Comparison of ENCODE assay signal across 1 cellular context in genomic region chr11:65497141-65498041, GRCh38.
A peak's percentile ranks its signal among the peaks of the same experiment; 100 is the strongest.
TF ChIP-seq lines count a peak whose summit lies in the region.

No MANE protein-coding gene starts in this region.

TF ChIP-seq in A549, 52 proteins besides CTCF, POLR2A, EP300 and RAD21 (continued from another document):
- TF ChIP-seq HMGXB4 (CRISPR knock-in tag; IDR thresholded peaks at IDR 0.05; ENCODE audit: borderline replicate concordance) = no peak
- peak; percentile 62; the same call in 2 of the 3 replicates for TF ChIP-seq SMC3 (IDR thresholded peaks at IDR 0.05)
- 0 out of 2 replicates have a peak, but pooled peaks have one; percentile 25 for TF ChIP-seq RARB (CRISPR knock-in tag; IDR thresholded peaks at IDR 0.05)
- peak; percentile 77; the same call in 1 of the 2 replicates for TF ChIP-seq PBX3 (IDR thresholded peaks at IDR 0.05)
- TF ChIP-seq ATOH8 (CRISPR knock-in tag; IDR thresholded peaks at IDR 0.05; ENCODE audit: low read depth) = no peak; the same call in none of the 2 replicates
- 0 out of 2 replicates have a peak, but pooled peaks have one; percentile 17 for TF ChIP-seq MYC (IDR thresholded peaks at IDR 0.05; ENCODE audit: borderline replicate concordance, low read length)
- peak; percentile 79 for TF ChIP-seq HOXB13 (CRISPR knock-in tag; IDR thresholded peaks at IDR 0.05; ENCODE audit: low read depth)
- peak; percentile 77 for TF ChIP-seq E2F6 (IDR thresholded peaks at IDR 0.05; ENCODE audit: borderline replicate concordance, low read depth)
- TF ChIP-seq FOXS1 (CRISPR knock-in tag; IDR thresholded peaks at IDR 0.05) = no peak
- TF ChIP-seq ESRRA (IDR thresholded peaks at IDR 0.05; ENCODE audit: borderline replicate concordance, low read length) = no peak
- TF ChIP-seq, protein P1, sequence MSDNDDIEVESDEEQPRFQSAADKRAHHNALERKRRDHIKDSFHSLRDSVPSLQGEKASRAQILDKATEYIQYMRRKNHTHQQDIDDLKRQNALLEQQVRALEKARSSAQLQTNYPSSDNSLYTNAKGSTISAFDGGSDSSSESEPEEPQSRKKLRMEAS (IDR thresholded peaks at IDR 0.05) = peak; percentile 89
- TF ChIP-seq HEYL (CRISPR knock-in tag; IDR thresholded peaks at IDR 0.05) = no peak
- no peak for TF ChIP-seq CHD4 (IDR thresholded peaks at IDR 0.05; ENCODE audit: borderline replicate concordance)
- peak; percentile 94 to 99 for TF ChIP-seq JUN (IDR thresholded peaks at IDR 0.05)
- TF ChIP-seq FOSL2 (IDR thresholded peaks at IDR 0.05) = no peak
- TF ChIP-seq FOSL2 (CRISPR knock-in tag; IDR thresholded peaks at IDR 0.05) = peak; percentile 58
- no peak for TF ChIP-seq ZFP36 (IDR thresholded peaks at IDR 0.05; ENCODE audit: borderline replicate concordance, partially characterized antibody)
TF ChIP-seq in A549: peak in this region for 23.
